In genomic region chr20:57790176-57790575, GRCh38 we compare ENCODE assay signal across 16 cellular contexts.
DNase-seq lines count a peak whose midpoint lies in the region; ATAC-seq and TF ChIP-seq lines count a peak whose summit lies in the region.
"Had no signal": no experiment of that assay in that cellular context is flagged by ENCODE, and none has a peak within 500 bp of the region (broad histone marks: within the 10 kb centered on the region; RNA-seq: fewer than 3 reads in every experiment).

No MANE protein-coding gene starts in this region.

- POLR2A ChIA-PET in A673 (lab: Charles Lee; ENCODE audit: low non-redundant PET): interaction anchor here (0.6 kb wide), 1 partner anchor 970 kb away, joined by 3 read pairs; no protein-coding TSS in a partner anchor

- no peaks in the 10 kb centered on the region for H3K36me3 ChIP-seq in KOPT-K1 (ENCODE audit: insufficient read depth, low read length)
- no peaks in the 10 kb centered on the region for H3K36me3 ChIP-seq in upper lobe of right lung
- no peaks in the 10 kb centered on the region for H3K36me3 ChIP-seq in A673 (ENCODE audit: insufficient read depth, low read length, poor library complexity, severe bottlenecking)

- H3K27me3 ChIP-seq in upper lobe of right lung (no peaks in the 10 kb centered on the region), A673 (replicated peaks; ENCODE audit: insufficient read depth, low read depth, low read length, poor library complexity) (no peaks in the 10 kb centered on the region)

- no peaks in the 10 kb centered on the region for H3K4me1 Mint-ChIP-seq in activated T-cell treated with anti-CD3 and anti-CD28 coated beads, Interleukin-2, amount 50 U/mL, for 24 hours (ENCODE audit: low read depth)
- H3K4me1 Mint-ChIP-seq in activated T-cell treated with anti-CD3 and anti-CD28 coated beads, Interleukin-2, amount 50 U/mL, for 4 hours (ENCODE audit: low read depth): no peaks in the 10 kb centered on the region
- H3K4me1 Mint-ChIP-seq in immature natural killer cell: no peaks in the 10 kb centered on the region
- H3K4me1 Mint-ChIP-seq: CD4-positive, alpha-beta memory T cell had no signal

- H3K9me3 ChIP-seq in KOPT-K1 (ENCODE audit: insufficient read depth, low read length, poor library complexity, severe bottlenecking) (no peaks in the 10 kb centered on the region), upper lobe of right lung (no peaks in the 10 kb centered on the region), A673 (ENCODE audit: low read depth, low read length, poor library complexity, severe bottlenecking) (no peaks in the 10 kb centered on the region)

- no peak for TF ChIP-seq CTCF in upper lobe of right lung (IDR thresholded peaks at IDR 0.05)
- no peak for TF ChIP-seq CTCF in A673 (conservative IDR thresholded peaks at IDR 0.05; ENCODE audit: low read depth, low read length)

- H3K4me3 Mint-ChIP-seq in activated T-cell treated with anti-CD3 and anti-CD28 coated beads, Interleukin-2, amount 50 U/mL, for 24 hours: no peak overlapping the region
- no peak overlapping the region for H3K4me3 Mint-ChIP-seq in activated T-cell treated with anti-CD3 and anti-CD28 coated beads, Interleukin-2, amount 50 U/mL, for 4 hours
- H3K4me3 Mint-ChIP-seq in immature natural killer cell: no peak overlapping the region
- H3K4me3 Mint-ChIP-seq: CD4-positive, alpha-beta memory T cell had no signal

- intact Hi-C loops in posterior vena cava (cut with DNase I): no loop called here
- intact Hi-C loops in upper lobe of right lung (cut with DNase I): no loop called here
- intact Hi-C loops in A673 (cut with micrococcal nuclease; ENCODE audit: unreplicated experiment): no loop called here

- ATAC-seq in activated T-cell treated with anti-CD3 and anti-CD28 coated beads, Interleukin-2, amount 50 U/mL, for 4 hours: no peak
- no peak for ATAC-seq in upper lobe of right lung
- ATAC-seq: GM12878, HepG2 had no signal

- H3K27ac ChIP-seq in KOPT-K1 (ENCODE audit: low read depth, low read length, poor library complexity, severe bottlenecking): peak overlapping the region; percentile 22
- H3K27ac ChIP-seq in upper lobe of right lung: no peak overlapping the region
- no peak overlapping the region for H3K27ac ChIP-seq in A673 (ENCODE audit: low read depth, low read length, poor library complexity, severe bottlenecking)
- H3K27ac ChIP-seq: 22Rv1, C4-2B, KMS-11 had no signal

- no peaks in the 10 kb centered on the region for H3K27me3 Mint-ChIP-seq in activated T-cell treated with anti-CD3 and anti-CD28 coated beads, Interleukin-2, amount 50 U/mL, for 24 hours
- H3K27me3 Mint-ChIP-seq in activated T-cell treated with anti-CD3 and anti-CD28 coated beads, Interleukin-2, amount 50 U/mL, for 4 hours (ENCODE audit: low read depth): no peaks in the 10 kb centered on the region
- no peaks in the 10 kb centered on the region for H3K27me3 Mint-ChIP-seq in immature natural killer cell (ENCODE audit: low read depth in 3 of 3)
- H3K27me3 Mint-ChIP-seq: CD4-positive, alpha-beta memory T cell had no signal

- H3K4me1 ChIP-seq in upper lobe of right lung (no peaks in the 10 kb centered on the region), A673 (ENCODE audit: insufficient read depth, low read length, poor library complexity, severe bottlenecking) (no peaks in the 10 kb centered on the region)

- no peak overlapping the region for H3K4me3 ChIP-seq in upper lobe of right lung
- no peak overlapping the region for H3K4me3 ChIP-seq in A673 (ENCODE audit: low read depth, low read length, poor library complexity, severe bottlenecking)
- H3K4me3 ChIP-seq: GM12878 had no signal

- BruUV-seq in A673 (replicated peaks; lab: Mats Ljungman, UMichigan): no TSS peak

- H3K9me3 Mint-ChIP-seq in activated T-cell treated with anti-CD3 and anti-CD28 coated beads, Interleukin-2, amount 50 U/mL, for 24 hours: no peaks in the 10 kb centered on the region
- H3K9me3 Mint-ChIP-seq in activated T-cell treated with anti-CD3 and anti-CD28 coated beads, Interleukin-2, amount 50 U/mL, for 4 hours: no peaks in the 10 kb centered on the region
- H3K9me3 Mint-ChIP-seq in immature natural killer cell: no peaks in the 10 kb centered on the region
- H3K9me3 Mint-ChIP-seq: CD4-positive, alpha-beta memory T cell had no signal

- no peak overlapping the region for H3K27ac Mint-ChIP-seq in activated T-cell treated with anti-CD3 and anti-CD28 coated beads, Interleukin-2, amount 50 U/mL, for 24 hours
- no peak overlapping the region for H3K27ac Mint-ChIP-seq in immature natural killer cell
- H3K27ac Mint-ChIP-seq: CD4-positive, alpha-beta memory T cell had no signal

- peak; percentile 19 for DNase-seq in activated T-cell treated with anti-CD3 and anti-CD28 coated beads, Interleukin-2, amount 50 U/mL, for 24 hours
- no peak for DNase-seq in activated T-cell treated with anti-CD3 and anti-CD28 coated beads, Interleukin-2, amount 50 U/mL, for 4 hours
- DNase-seq in posterior vena cava (ENCODE audit: low spot score) (peak; percentile 13), upper lobe of right lung (peak; percentile 23), cerebellar cortex (ENCODE audit: low spot score) (no peak), A673 (ENCODE audit: low spot score) (no peak), immature natural killer cell (no peak)
- DNase-seq: AML-193; CD4-positive, alpha-beta memory T cell; DMS79 had no signal

- no peaks in the 10 kb centered on the region for H3K36me3 Mint-ChIP-seq in activated T-cell treated with anti-CD3 and anti-CD28 coated beads, Interleukin-2, amount 50 U/mL, for 24 hours (ENCODE audit: low read depth)
- no peaks in the 10 kb centered on the region for H3K36me3 Mint-ChIP-seq in activated T-cell treated with anti-CD3 and anti-CD28 coated beads, Interleukin-2, amount 50 U/mL, for 4 hours (ENCODE audit: insufficient read depth)
- no peaks in the 10 kb centered on the region for H3K36me3 Mint-ChIP-seq in immature natural killer cell
- H3K36me3 Mint-ChIP-seq: CD4-positive, alpha-beta memory T cell had no signal

- CTCF ChIA-PET in A673 (lab: Charles Lee): interaction anchor here (0.6 kb wide), 1 partner anchor 814 kb away, joined by 3 read pairs; no protein-coding TSS in a partner anchor

Comparison
In these comparisons a context has a peak if more than half of its experiments do, and no peak if none do; other contexts are left out.
1. DNase-seq: peak in activated T-cell treated with anti-CD3 and anti-CD28 coated beads, Interleukin-2, amount 50 U/mL, for 24 hours (single experiment), posterior vena cava (single experiment) and upper lobe of right lung (single experiment); none in activated T-cell treated with anti-CD3 and anti-CD28 coated beads, Interleukin-2, amount 50 U/mL, for 4 hours (single experiment), cerebellar cortex (single experiment), A673 (single experiment) and immature natural killer cell (0 of 3).